14 cellular contexts compared by ENCODE assay signal in genomic region chr7:155405399-155406318, GRCh38. TPM values are rescaled to one million over a fixed set of nuclear protein-coding genes. Genes with fewer than 3 reads are reported as not detected.
DNase-seq lines count a peak whose midpoint lies in the region; ATAC-seq and TF ChIP-seq lines count a peak whose summit lies in the region.
"Had no signal": no experiment of that assay in that cellular context is flagged by ENCODE, and none has a peak within 500 bp of the region (broad histone marks: within the 10 kb centered on the region; RNA-seq: fewer than 3 reads in every experiment).

No MANE protein-coding gene starts in this region.

- DNase-seq in cardiac muscle cell (ENCODE audit: low read depth in 1 of 2, low spot score in 1 of 2) (peak; percentile 7 to 10), cardiac septum (ENCODE audit: low spot score) (no peak), SK-N-SH (peak; percentile 70), iPS-NIHi11 (ENCODE audit: low spot score) (peak; percentile 68), type B pancreatic cell (ENCODE audit: extremely low spot score, unreplicated experiment) (no peak)
- DNase-seq in stimulated activated CD4-positive, alpha-beta T cell treated with anti-CD3 and anti-CD28 coated beads, Interleukin-12 subunit alpha, Interleukin-12 subunit beta, amount 100 ng/mL, for 4 hours = no peak
- DNase-seq: activated CD4-positive, alpha-beta T cell treated with anti-CD3 and anti-CD28 coated beads, Interleukin-2, amount 10 ng/mL, durations not matched to agents 7 days and 5 days; aorta; foreskin melanocyte had no signal

- 12% methylated on average over 28 of the region's 31 CpGs for WGBS in SK-N-SH (ENCODE audit: low lambda C conversion rate)

- no peak overlapping the region for H2AFZ ChIP-seq in SK-N-SH (ENCODE audit: low read depth)

- H3K36me3 Mint-ChIP-seq in type B pancreatic cell = no peaks in the 10 kb centered on the region
- H3K36me3 Mint-ChIP-seq: CD8-positive, alpha-beta T cell had no signal

- H3K4me3 Mint-ChIP-seq in type B pancreatic cell = no peak overlapping the region
- H3K4me3 Mint-ChIP-seq: activated CD4-positive, alpha-beta T cell treated with anti-CD3 and anti-CD28 coated beads, Interleukin-2, amount 10 ng/mL, durations not matched to agents 7 days and 5 days; CD8-positive, alpha-beta T cell had no signal

- TF ChIP-seq RAD21 in SK-N-SH (IDR thresholded peaks at IDR 0.05; ENCODE audit: low read length) = peak; percentile 23; the same call in 1 of the 2 replicates

- H3K9me3 Mint-ChIP-seq in type B pancreatic cell = no peaks in the 10 kb centered on the region
- H3K9me3 Mint-ChIP-seq: activated CD4-positive, alpha-beta T cell treated with anti-CD3 and anti-CD28 coated beads, Interleukin-2, amount 10 ng/mL, durations not matched to agents 7 days and 5 days; CD8-positive, alpha-beta T cell had no signal

- H3K27me3 Mint-ChIP-seq in type B pancreatic cell = peaks cover 53% of the 10 kb centered on the region

- H3K27me3 ChIP-seq in cardiac muscle cell (peaks cover 62% of the 10 kb centered on the region), SK-N-SH (ENCODE audit: insufficient read depth) (peaks cover 78% of the 10 kb centered on the region)

- POLR2A ChIA-PET in SK-N-SH (lab: Yijun Ruan, JAX) = interaction anchor here (0.6 kb wide), 1 partner anchor 465 kb away, joined by 4 read pairs; no protein-coding TSS in a partner anchor

- ATAC-seq in GM21360 (IDR thresholded peaks at IDR 0.05; ENCODE audit: unreplicated experiment) = no peak
- no peak for ATAC-seq in GM19452 (IDR thresholded peaks at IDR 0.05; ENCODE audit: unreplicated experiment)
- ATAC-seq: CD8-positive, alpha-beta T cell had no signal

- TF ChIP-seq EP300 in SK-N-SH (IDR thresholded peaks at IDR 0.05; ENCODE audit: borderline replicate concordance in 1 of 2, low read depth in 1 of 2, low read length in 1 of 2) = no peak

- H3K4me3 ChIP-seq in cardiac muscle cell = no peak overlapping the region
- no peak overlapping the region for H3K4me3 ChIP-seq in SK-N-SH (ENCODE audit: low read depth in 2 of 2, low read length in 1 of 2)
- H3K4me3 ChIP-seq: thoracic aorta had no signal

- intact Hi-C loops in cardiac septum (cut with DNase I) = no loop called here

- H4K20me1 ChIP-seq in SK-N-SH (ENCODE audit: insufficient read depth) = no peaks in the 10 kb centered on the region

- H3K4me1 Mint-ChIP-seq in type B pancreatic cell (ENCODE audit: unreplicated experiment) = peaks cover 5% of the 10 kb centered on the region
- H3K4me1 Mint-ChIP-seq: activated CD4-positive, alpha-beta T cell treated with anti-CD3 and anti-CD28 coated beads, Interleukin-2, amount 10 ng/mL, durations not matched to agents 7 days and 5 days had no signal

- H3K79me2 ChIP-seq in SK-N-SH (ENCODE audit: insufficient read depth) = no peaks in the 10 kb centered on the region

- TF ChIP-seq CTCF in cardiac muscle cell (IDR thresholded peaks at IDR 0.05; ENCODE audit: low read depth, low read length) = no peak
- TF ChIP-seq CTCF in SK-N-SH (IDR thresholded peaks at IDR 0.05) = peak; percentile 28; the same call in 1 of the 2 replicates
- TF ChIP-seq CTCF in type B pancreatic cell (conservative IDR thresholded peaks at IDR 0.05) = peak; percentile 38

- H3K9ac ChIP-seq in SK-N-SH = no peak overlapping the region
- H3K9ac ChIP-seq: KMS-11 had no signal

- H3F3A ChIP-seq in SK-N-SH (replicated peaks; ENCODE audit: insufficient read depth) = no peaks in the 10 kb centered on the region

- H3K4me1 ChIP-seq in cardiac muscle cell (ENCODE audit: low read depth) = no peaks in the 10 kb centered on the region
- H3K4me1 ChIP-seq in SK-N-SH (ENCODE audit: control insufficient read depth in 1 of 2, insufficient read depth in 2 of 2, low read depth in 1 of 2, low read length in 1 of 2) = no peaks in the 10 kb centered on the region

- H3K9me2 ChIP-seq in SK-N-SH = no peaks in the 10 kb centered on the region

- no peaks in the 10 kb centered on the region for H3K36me3 ChIP-seq in cardiac muscle cell
- H3K36me3 ChIP-seq in SK-N-SH (replicated peaks in 1 of 2; ENCODE audit: control insufficient read depth in 1 of 2, insufficient read depth in 2 of 2, low read length in 1 of 2) = no peaks in the 10 kb centered on the region
- H3K36me3 ChIP-seq: thoracic aorta had no signal

- H3K27ac Mint-ChIP-seq in type B pancreatic cell = no peak overlapping the region
- H3K27ac Mint-ChIP-seq: activated CD4-positive, alpha-beta T cell treated with anti-CD3 and anti-CD28 coated beads, Interleukin-2, amount 10 ng/mL, durations not matched to agents 7 days and 5 days; CD8-positive, alpha-beta T cell had no signal

- H3K4me2 ChIP-seq in SK-N-SH = no peak overlapping the region
- H3K4me2 ChIP-seq: KMS-11 had no signal

- CTCF ChIA-PET in SK-N-SH (lab: Yijun Ruan, JAX) = interaction anchor here (0.6 to 1.9 kb wide), 10 partner anchors 9 to 1363 kb away, joined by 3 to 13 read pairs (median 4); no protein-coding TSS in a partner anchor

- H3K27ac ChIP-seq in cardiac muscle cell (no peak overlapping the region), SK-N-SH (ENCODE audit: low read depth in 2 of 2, low read length in 1 of 2) (no peak overlapping the region)
- H3K27ac ChIP-seq: KMS-11, thoracic aorta had no signal

- H3K9me3 ChIP-seq in cardiac muscle cell (ENCODE audit: low read depth) (no peaks in the 10 kb centered on the region), SK-N-SH (no peaks in the 10 kb centered on the region)
- H3K9me3 ChIP-seq: thoracic aorta had no signal

TF ChIP-seq in SK-N-SH, 30 proteins besides CTCF, POLR2A, EP300 and RAD21:
- no peak for TF ChIP-seq FOSL2 (IDR thresholded peaks at IDR 0.05; ENCODE audit: borderline replicate concordance, low read depth)
- 0 out of 2 replicates have a peak, but pooled peaks have one; percentile 23 for TF ChIP-seq SMC3 (IDR thresholded peaks at IDR 0.05; ENCODE audit: low read depth, low read length)

RNA-seq across cellular contexts. Expression of gene EN2, which starts 52.3 kb away (rescaled TPM):
- not detected in 2 replicates for total RNA-seq in cardiac muscle cell
- polyA plus RNA-seq in cardiac muscle cell = not detected in 2 replicates
- total RNA-seq in cardiac septum = not detected
- polyA plus RNA-seq in SK-N-SH (2012; rRNA removed) = 0.02 TPM in 1 of 2 replicates, not detected in the other
- polyA plus RNA-seq in SK-N-SH (2012; cell fraction: cytosol; rRNA removed) = 0.01 TPM in 1 of 2 replicates, not detected in the other
- 0.01 TPM in 1 of 2 replicates, not detected in the other for polyA plus RNA-seq in SK-N-SH (2012; cell fraction: nucleus; rRNA removed)
- total RNA-seq in type B pancreatic cell (ENCODE audit: low replicate concordance) = 0.07 and 0.94 TPM in 2 replicates
- total RNA-seq: activated CD4-positive, alpha-beta T cell treated with anti-CD3 and anti-CD28 coated beads, Interleukin-2, amount 10 ng/mL, durations not matched to agents 7 days and 5 days; aorta; CD8-positive, alpha-beta T cell had no signal
- polyA plus RNA-seq: aorta had no signal

Comparison
In these comparisons a context has a peak if more than half of its experiments do, and no peak if none do; other contexts are left out.
1. DNase-seq: peak in cardiac muscle cell (2 of 2), SK-N-SH (single experiment) and iPS-NIHi11 (single experiment); none in cardiac septum (single experiment), type B pancreatic cell (single experiment) and stimulated activated CD4-positive, alpha-beta T cell treated with anti-CD3 and anti-CD28 coated beads, Interleukin-12 subunit alpha, Interleukin-12 subunit beta, amount 100 ng/mL, for 4 hours (single experiment).